In the genomic region with DNA sequence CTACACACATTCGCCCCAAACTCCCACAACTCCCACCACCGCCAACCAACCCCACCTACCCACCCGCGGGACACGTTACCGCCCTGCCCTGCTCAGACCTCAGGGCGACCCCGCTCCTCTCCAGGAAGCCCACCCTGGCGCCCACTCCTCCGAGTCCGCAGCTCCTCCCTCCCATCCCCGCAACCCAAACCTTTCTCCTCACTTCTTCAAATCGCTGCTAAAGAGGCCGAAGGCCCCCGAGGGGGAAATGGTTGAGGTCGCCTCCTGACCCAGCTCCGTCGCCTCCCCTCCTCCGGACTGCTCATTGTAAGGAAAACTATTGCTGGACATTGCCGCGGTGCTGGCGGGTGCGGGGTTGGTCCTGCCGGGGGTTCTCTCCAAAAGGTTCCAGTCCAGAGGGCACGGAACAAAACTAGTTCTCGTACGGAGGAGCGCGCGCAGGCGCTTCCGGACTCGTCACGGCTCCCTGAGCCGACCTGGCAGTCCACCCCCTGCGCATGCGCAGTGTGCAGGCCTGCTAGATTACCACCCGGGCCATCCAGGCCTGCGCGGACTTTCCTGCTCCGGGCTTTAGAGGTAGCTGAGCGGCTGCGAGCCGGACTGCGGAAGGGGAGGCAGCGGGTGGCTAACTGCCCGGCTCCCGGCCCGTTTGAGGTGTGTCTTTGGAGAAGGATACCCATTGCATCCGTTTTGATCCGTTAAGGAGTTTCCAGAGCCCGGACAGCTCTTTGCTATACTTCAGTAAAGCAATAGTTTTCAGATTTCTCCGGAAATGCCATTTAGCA, we compare ENCODE assay signal across 1 cellular context.
TF ChIP-seq lines count a peak whose summit lies in the region.

A gene with protein sequence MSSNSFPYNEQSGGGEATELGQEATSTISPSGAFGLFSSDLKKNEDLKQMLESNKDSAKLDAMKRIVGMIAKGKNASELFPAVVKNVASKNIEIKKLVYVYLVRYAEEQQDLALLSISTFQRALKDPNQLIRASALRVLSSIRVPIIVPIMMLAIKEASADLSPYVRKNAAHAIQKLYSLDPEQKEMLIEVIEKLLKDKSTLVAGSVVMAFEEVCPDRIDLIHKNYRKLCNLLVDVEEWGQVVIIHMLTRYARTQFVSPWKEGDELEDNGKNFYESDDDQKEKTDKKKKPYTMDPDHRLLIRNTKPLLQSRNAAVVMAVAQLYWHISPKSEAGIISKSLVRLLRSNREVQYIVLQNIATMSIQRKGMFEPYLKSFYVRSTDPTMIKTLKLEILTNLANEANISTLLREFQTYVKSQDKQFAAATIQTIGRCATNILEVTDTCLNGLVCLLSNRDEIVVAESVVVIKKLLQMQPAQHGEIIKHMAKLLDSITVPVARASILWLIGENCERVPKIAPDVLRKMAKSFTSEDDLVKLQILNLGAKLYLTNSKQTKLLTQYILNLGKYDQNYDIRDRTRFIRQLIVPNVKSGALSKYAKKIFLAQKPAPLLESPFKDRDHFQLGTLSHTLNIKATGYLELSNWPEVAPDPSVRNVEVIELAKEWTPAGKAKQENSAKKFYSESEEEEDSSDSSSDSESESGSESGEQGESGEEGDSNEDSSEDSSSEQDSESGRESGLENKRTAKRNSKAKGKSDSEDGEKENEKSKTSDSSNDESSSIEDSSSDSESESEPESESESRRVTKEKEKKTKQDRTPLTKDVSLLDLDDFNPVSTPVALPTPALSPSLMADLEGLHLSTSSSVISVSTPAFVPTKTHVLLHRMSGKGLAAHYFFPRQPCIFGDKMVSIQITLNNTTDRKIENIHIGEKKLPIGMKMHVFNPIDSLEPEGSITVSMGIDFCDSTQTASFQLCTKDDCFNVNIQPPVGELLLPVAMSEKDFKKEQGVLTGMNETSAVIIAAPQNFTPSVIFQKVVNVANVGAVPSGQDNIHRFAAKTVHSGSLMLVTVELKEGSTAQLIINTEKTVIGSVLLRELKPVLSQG (minus strand): TSS at position 449 of the 785 bp plus-strand sequence. CDS start 119 bp downstream, at position 330.

TF ChIP-seq in HepG2, 621 proteins besides CTCF, POLR2A, EP300 and RAD21 (continued from another document and continues in another):
- TF ChIP-seq, protein P1, sequence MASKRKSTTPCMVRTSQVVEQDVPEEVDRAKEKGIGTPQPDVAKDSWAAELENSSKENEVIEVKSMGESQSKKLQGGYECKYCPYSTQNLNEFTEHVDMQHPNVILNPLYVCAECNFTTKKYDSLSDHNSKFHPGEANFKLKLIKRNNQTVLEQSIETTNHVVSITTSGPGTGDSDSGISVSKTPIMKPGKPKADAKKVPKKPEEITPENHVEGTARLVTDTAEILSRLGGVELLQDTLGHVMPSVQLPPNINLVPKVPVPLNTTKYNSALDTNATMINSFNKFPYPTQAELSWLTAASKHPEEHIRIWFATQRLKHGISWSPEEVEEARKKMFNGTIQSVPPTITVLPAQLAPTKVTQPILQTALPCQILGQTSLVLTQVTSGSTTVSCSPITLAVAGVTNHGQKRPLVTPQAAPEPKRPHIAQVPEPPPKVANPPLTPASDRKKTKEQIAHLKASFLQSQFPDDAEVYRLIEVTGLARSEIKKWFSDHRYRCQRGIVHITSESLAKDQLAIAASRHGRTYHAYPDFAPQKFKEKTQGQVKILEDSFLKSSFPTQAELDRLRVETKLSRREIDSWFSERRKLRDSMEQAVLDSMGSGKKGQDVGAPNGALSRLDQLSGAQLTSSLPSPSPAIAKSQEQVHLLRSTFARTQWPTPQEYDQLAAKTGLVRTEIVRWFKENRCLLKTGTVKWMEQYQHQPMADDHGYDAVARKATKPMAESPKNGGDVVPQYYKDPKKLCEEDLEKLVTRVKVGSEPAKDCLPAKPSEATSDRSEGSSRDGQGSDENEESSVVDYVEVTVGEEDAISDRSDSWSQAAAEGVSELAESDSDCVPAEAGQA (IDR thresholded peaks at IDR 0.05; ENCODE audit: low read depth): peak; percentile 53
- TF ChIP-seq, protein P1 (CRISPR knock-in tag; IDR thresholded peaks at IDR 0.05; ENCODE audit: borderline replicate concordance): no peak
- TF ChIP-seq RFX1 (IDR thresholded peaks at IDR 0.05): no peak
- no peak for TF ChIP-seq NFKBIZ (CRISPR knock-in tag; IDR thresholded peaks at IDR 0.05)
- no peak for TF ChIP-seq EHMT2 (IDR thresholded peaks at IDR 0.05; ENCODE audit: borderline replicate concordance, low read depth, low read length)
- peak; percentile 59; the same call in 1 of the 2 replicates for TF ChIP-seq ZNF746 (CRISPR knock-in tag; IDR thresholded peaks at IDR 0.05)
- TF ChIP-seq, protein P2, sequence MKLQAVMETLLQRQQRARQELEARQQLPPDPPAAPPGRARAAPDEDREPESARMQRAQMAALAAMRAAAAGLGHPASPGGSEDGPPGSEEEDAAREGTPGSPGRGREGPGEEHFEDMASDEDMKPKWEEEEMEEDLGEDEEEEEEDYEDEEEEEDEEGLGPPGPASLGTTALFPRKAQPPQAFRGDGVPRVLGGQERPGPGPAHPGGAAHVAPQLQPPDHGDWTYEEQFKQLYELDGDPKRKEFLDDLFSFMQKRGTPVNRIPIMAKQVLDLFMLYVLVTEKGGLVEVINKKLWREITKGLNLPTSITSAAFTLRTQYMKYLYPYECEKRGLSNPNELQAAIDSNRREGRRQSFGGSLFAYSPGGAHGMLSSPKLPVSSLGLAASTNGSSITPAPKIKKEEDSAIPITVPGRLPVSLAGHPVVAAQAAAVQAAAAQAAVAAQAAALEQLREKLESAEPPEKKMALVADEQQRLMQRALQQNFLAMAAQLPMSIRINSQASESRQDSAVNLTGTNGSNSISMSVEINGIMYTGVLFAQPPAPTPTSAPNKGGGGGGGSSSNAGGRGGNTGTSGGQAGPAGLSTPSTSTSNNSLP (IDR thresholded peaks at IDR 0.05; ENCODE audit: low read depth, low read length): peak; percentile 19; the same call in 1 of the 2 replicates
- peak; percentile 75; the same call in 1 of the 2 replicates for TF ChIP-seq MXD4 (CRISPR knock-in tag; IDR thresholded peaks at IDR 0.05)
- TF ChIP-seq, protein P3, sequence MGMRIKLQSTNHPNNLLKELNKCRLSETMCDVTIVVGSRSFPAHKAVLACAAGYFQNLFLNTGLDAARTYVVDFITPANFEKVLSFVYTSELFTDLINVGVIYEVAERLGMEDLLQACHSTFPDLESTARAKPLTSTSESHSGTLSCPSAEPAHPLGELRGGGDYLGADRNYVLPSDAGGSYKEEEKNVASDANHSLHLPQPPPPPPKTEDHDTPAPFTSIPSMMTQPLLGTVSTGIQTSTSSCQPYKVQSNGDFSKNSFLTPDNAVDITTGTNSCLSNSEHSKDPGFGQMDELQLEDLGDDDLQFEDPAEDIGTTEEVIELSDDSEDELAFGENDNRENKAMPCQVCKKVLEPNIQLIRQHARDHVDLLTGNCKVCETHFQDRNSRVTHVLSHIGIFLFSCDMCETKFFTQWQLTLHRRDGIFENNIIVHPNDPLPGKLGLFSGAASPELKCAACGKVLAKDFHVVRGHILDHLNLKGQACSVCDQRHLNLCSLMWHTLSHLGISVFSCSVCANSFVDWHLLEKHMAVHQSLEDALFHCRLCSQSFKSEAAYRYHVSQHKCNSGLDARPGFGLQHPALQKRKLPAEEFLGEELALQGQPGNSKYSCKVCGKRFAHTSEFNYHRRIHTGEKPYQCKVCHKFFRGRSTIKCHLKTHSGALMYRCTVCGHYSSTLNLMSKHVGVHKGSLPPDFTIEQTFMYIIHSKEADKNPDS (CRISPR knock-in tag; IDR thresholded peaks at IDR 0.05): no peak
- TF ChIP-seq TMF1 (CRISPR knock-in tag; IDR thresholded peaks at IDR 0.05; ENCODE audit: low read depth): no peak
- no peak for TF ChIP-seq RARG (CRISPR knock-in tag; IDR thresholded peaks at IDR 0.05; ENCODE audit: low read depth)
- TF ChIP-seq, protein P4, sequence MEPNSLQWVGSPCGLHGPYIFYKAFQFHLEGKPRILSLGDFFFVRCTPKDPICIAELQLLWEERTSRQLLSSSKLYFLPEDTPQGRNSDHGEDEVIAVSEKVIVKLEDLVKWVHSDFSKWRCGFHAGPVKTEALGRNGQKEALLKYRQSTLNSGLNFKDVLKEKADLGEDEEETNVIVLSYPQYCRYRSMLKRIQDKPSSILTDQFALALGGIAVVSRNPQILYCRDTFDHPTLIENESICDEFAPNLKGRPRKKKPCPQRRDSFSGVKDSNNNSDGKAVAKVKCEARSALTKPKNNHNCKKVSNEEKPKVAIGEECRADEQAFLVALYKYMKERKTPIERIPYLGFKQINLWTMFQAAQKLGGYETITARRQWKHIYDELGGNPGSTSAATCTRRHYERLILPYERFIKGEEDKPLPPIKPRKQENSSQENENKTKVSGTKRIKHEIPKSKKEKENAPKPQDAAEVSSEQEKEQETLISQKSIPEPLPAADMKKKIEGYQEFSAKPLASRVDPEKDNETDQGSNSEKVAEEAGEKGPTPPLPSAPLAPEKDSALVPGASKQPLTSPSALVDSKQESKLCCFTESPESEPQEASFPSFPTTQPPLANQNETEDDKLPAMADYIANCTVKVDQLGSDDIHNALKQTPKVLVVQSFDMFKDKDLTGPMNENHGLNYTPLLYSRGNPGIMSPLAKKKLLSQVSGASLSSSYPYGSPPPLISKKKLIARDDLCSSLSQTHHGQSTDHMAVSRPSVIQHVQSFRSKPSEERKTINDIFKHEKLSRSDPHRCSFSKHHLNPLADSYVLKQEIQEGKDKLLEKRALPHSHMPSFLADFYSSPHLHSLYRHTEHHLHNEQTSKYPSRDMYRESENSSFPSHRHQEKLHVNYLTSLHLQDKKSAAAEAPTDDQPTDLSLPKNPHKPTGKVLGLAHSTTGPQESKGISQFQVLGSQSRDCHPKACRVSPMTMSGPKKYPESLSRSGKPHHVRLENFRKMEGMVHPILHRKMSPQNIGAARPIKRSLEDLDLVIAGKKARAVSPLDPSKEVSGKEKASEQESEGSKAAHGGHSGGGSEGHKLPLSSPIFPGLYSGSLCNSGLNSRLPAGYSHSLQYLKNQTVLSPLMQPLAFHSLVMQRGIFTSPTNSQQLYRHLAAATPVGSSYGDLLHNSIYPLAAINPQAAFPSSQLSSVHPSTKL (CRISPR knock-in tag; IDR thresholded peaks at IDR 0.05): peak; percentile 26; the same call in 1 of the 2 replicates
- no peak for TF ChIP-seq RAD51 (IDR thresholded peaks at IDR 0.05; ENCODE audit: borderline replicate concordance)
- TF ChIP-seq PRPF4 (IDR thresholded peaks at IDR 0.05; ENCODE audit: low read depth, low read length, poor library complexity, severe bottlenecking): no peak
- peak; percentile 82 for TF ChIP-seq ZNF605 (CRISPR knock-in tag; IDR thresholded peaks at IDR 0.05)
- TF ChIP-seq SOX13 (IDR thresholded peaks at IDR 0.05): no peak
- peak in 1 of 2 experiments; percentile 50; a peak in 1 of 4 replicates for TF ChIP-seq SOX13 (CRISPR knock-in tag; conservative IDR thresholded peaks at IDR 0.05 in 1 of 2, IDR thresholded peaks at IDR 0.05 in 1 of 2)
- no peak for TF ChIP-seq SMYD3 (CRISPR knock-in tag; IDR thresholded peaks at IDR 0.05)
- peak; percentile 21; the same call in 1 of the 2 replicates for TF ChIP-seq ZIK1 (CRISPR knock-in tag; IDR thresholded peaks at IDR 0.05; ENCODE audit: borderline replicate concordance, low read depth)
- no peak for TF ChIP-seq ZBTB8A (CRISPR knock-in tag; IDR thresholded peaks at IDR 0.05; ENCODE audit: borderline replicate concordance, low read depth)
- TF ChIP-seq CEBPG (CRISPR knock-in tag; IDR thresholded peaks at IDR 0.05): peak; percentile 8; the same call in 1 of the 2 replicates
- TF ChIP-seq MBD4 (IDR thresholded peaks at IDR 0.05; ENCODE audit: borderline replicate concordance, low read length): no peak
- TF ChIP-seq BCL6 (CRISPR knock-in tag; IDR thresholded peaks at IDR 0.05): peak; percentile 49; the same call in 1 of the 2 replicates
- TF ChIP-seq, protein P5, sequence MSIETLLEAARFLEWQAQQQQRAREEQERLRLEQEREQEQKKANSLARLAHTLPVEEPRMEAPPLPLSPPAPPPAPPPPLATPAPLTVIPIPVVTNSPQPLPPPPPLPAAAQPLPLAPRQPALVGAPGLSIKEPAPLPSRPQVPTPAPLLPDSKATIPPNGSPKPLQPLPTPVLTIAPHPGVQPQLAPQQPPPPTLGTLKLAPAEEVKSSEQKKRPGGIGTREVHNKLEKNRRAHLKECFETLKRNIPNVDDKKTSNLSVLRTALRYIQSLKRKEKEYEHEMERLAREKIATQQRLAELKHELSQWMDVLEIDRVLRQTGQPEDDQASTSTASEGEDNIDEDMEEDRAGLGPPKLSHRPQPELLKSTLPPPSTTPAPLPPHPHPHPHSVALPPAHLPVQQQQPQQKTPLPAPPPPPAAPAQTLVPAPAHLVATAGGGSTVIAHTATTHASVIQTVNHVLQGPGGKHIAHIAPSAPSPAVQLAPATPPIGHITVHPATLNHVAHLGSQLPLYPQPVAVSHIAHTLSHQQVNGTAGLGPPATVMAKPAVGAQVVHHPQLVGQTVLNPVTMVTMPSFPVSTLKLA (IDR thresholded peaks at IDR 0.05): no peak
- peak; percentile 59; the same call in 1 of the 2 replicates for TF ChIP-seq PPARG (CRISPR knock-in tag; conservative IDR thresholded peaks at IDR 0.05)
- 0 out of 2 replicates have a peak, but pooled peaks have one; percentile 9 for TF ChIP-seq ZNF20 (CRISPR knock-in tag; IDR thresholded peaks at IDR 0.05)
- no peak for TF ChIP-seq MED13 (CRISPR knock-in tag; IDR thresholded peaks at IDR 0.05)
- TF ChIP-seq ZSCAN21 (CRISPR knock-in tag; IDR thresholded peaks at IDR 0.05; ENCODE audit: borderline replicate concordance): no peak; the same call in none of the 2 replicates
- TF ChIP-seq KDM4B (CRISPR knock-in tag; IDR thresholded peaks at IDR 0.05): no peak
- TF ChIP-seq, protein P6, sequence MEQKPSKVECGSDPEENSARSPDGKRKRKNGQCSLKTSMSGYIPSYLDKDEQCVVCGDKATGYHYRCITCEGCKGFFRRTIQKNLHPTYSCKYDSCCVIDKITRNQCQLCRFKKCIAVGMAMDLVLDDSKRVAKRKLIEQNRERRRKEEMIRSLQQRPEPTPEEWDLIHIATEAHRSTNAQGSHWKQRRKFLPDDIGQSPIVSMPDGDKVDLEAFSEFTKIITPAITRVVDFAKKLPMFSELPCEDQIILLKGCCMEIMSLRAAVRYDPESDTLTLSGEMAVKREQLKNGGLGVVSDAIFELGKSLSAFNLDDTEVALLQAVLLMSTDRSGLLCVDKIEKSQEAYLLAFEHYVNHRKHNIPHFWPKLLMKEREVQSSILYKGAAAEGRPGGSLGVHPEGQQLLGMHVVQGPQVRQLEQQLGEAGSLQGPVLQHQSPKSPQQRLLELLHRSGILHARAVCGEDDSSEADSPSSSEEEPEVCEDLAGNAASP (CRISPR knock-in tag; IDR thresholded peaks at IDR 0.05; ENCODE audit: borderline replicate concordance): peak; percentile 60
- TF ChIP-seq KAT7 (CRISPR knock-in tag; IDR thresholded peaks at IDR 0.05; ENCODE audit: borderline replicate concordance): peak; percentile 91
